In the genomic region with DNA sequence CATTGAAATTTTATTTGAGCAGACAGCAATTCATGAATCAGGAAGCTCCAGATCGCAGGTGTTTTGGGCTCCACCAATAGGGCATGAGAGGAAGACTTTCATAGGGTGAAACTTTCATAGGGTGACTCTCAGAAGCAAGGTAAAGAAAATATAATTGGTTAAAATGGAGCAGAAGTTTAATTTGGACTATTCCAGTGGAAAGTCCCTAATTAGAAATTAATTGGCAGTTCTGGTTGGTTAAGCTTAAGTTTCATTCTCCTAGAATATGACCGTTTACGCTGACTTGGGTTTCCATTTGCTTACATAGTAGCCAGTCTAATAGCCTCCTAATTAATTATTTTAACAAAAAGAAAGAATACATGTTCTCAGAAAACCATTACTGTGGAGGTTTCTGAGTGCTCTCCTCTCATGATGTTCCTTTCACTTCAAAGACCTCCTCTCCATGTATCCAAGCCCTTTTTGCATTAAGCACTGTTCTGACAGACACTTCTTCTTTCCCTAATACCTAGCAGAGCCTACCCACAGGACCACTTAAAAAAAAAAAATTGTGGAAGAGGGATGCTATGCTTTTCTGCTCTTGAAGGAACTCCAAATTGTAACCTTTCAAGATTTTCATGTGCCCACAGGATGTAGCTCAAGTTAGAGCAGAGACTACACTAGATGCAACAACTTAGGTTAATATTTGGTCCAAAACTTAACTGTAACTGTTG, we compare ENCODE assay signal across 1 cellular context.
TF ChIP-seq lines count a peak whose summit lies in the region.

No MANE protein-coding gene starts in this region.

TF ChIP-seq in GM12878, 131 proteins besides CTCF, POLR2A, EP300 and RAD21 (continued from another document and continues in another):
- TF ChIP-seq SUZ12 (IDR thresholded peaks at IDR 0.05; ENCODE audit: unreplicated experiment) (no peak), SMAD1 (IDR thresholded peaks at IDR 0.05; ENCODE audit: low read depth, partially characterized antibody) (no peak), IKZF1 (conservative IDR thresholded peaks at IDR 0.05) (peak; percentile 67), ZSCAN29 (IDR thresholded peaks at IDR 0.05) (no peak), SUPT20H (IDR thresholded peaks at IDR 0.05; ENCODE audit: borderline replicate concordance, control insufficient read depth, low read depth, low read length) (no peak), MEF2B (IDR thresholded peaks at IDR 0.05; ENCODE audit: partially characterized antibody, poor library complexity, severe bottlenecking) (peak; percentile 50), POLR2AphosphoS5 (IDR thresholded peaks at IDR 0.05; ENCODE audit: low read length) (no peak), NFXL1 (IDR thresholded peaks at IDR 0.05; ENCODE audit: borderline replicate concordance) (no peak), ESRRA (IDR thresholded peaks at IDR 0.05; ENCODE audit: low read length) (no peak), MXI1 (IDR thresholded peaks at IDR 0.05; ENCODE audit: low read depth, low read length) (no peak), SREBF2 (IDR thresholded peaks at IDR 0.05; ENCODE audit: low read length) (no peak), SMARCA5 (IDR thresholded peaks at IDR 0.05) (peak; percentile 60; the same call in 1 of the 2 replicates), YY1 (IDR thresholded peaks at IDR 0.05; ENCODE audit: low read depth, low read length) (no peak), ZNF217 (IDR thresholded peaks at IDR 0.05) (0 out of 2 replicates have a peak, but pooled peaks have one; percentile 76), RUNX3 (IDR thresholded peaks at IDR 0.05; ENCODE audit: low read length) (no peak), IKZF2 (IDR thresholded peaks at IDR 0.05) (peak; percentile 60 to 71), MTA3 (IDR thresholded peaks at IDR 0.05; ENCODE audit: borderline replicate concordance, low read length) (no peak), JUNB (IDR thresholded peaks at IDR 0.05) (no peak), CBFB (IDR thresholded peaks at IDR 0.05; ENCODE audit: low read depth) (no peak), SIX5 (IDR thresholded peaks at IDR 0.05; ENCODE audit: low read depth, low read length, severe bottlenecking) (no peak), STAT1 (conservative IDR thresholded peaks at IDR 0.05) (no peak), ZNF24 (IDR thresholded peaks at IDR 0.05) (no peak), CREM (IDR thresholded peaks at IDR 0.05; ENCODE audit: low read depth) (no peak), NR2C1 (IDR thresholded peaks at IDR 0.05) (no peak), RAD51 (IDR thresholded peaks at IDR 0.05) (0 out of 2 replicates have a peak, but pooled peaks have one; percentile 20), BACH1 (IDR thresholded peaks at IDR 0.05; ENCODE audit: borderline replicate concordance) (no peak; the same call in 1 of the 2 replicates), ZZZ3 (IDR thresholded peaks at IDR 0.05; ENCODE audit: control insufficient read depth, insufficient read length, low read depth) (no peak), MTA2 (IDR thresholded peaks at IDR 0.05; ENCODE audit: low read depth) (peak; percentile 100), POLR2AphosphoS2 (IDR thresholded peaks at IDR 0.05; ENCODE audit: low read depth, low read length) (no peak), GATAD2B (conservative IDR thresholded peaks at IDR 0.05; ENCODE audit: low read depth) (peak; percentile 54; the same call in 1 of the 2 replicates), NFIC (IDR thresholded peaks at IDR 0.05; ENCODE audit: low read depth, low read length) (no peak), KAT2A (conservative IDR thresholded peaks at IDR 0.05; ENCODE audit: control insufficient read depth, low read depth, low read length) (no peak), KLF5 (IDR thresholded peaks at IDR 0.05; ENCODE audit: partially characterized antibody) (no peak)
- TF ChIP-seq, protein P1, sequence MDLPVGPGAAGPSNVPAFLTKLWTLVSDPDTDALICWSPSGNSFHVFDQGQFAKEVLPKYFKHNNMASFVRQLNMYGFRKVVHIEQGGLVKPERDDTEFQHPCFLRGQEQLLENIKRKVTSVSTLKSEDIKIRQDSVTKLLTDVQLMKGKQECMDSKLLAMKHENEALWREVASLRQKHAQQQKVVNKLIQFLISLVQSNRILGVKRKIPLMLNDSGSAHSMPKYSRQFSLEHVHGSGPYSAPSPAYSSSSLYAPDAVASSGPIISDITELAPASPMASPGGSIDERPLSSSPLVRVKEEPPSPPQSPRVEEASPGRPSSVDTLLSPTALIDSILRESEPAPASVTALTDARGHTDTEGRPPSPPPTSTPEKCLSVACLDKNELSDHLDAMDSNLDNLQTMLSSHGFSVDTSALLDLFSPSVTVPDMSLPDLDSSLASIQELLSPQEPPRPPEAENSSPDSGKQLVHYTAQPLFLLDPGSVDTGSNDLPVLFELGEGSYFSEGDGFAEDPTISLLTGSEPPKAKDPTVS (IDR thresholded peaks at IDR 0.05; ENCODE audit: low read depth, low read length) = no peak
- TF ChIP-seq, protein P2, sequence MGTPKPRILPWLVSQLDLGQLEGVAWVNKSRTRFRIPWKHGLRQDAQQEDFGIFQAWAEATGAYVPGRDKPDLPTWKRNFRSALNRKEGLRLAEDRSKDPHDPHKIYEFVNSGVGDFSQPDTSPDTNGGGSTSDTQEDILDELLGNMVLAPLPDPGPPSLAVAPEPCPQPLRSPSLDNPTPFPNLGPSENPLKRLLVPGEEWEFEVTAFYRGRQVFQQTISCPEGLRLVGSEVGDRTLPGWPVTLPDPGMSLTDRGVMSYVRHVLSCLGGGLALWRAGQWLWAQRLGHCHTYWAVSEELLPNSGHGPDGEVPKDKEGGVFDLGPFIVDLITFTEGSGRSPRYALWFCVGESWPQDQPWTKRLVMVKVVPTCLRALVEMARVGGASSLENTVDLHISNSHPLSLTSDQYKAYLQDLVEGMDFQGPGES (IDR thresholded peaks at IDR 0.05) = no peak
- TF ChIP-seq, protein P3, sequence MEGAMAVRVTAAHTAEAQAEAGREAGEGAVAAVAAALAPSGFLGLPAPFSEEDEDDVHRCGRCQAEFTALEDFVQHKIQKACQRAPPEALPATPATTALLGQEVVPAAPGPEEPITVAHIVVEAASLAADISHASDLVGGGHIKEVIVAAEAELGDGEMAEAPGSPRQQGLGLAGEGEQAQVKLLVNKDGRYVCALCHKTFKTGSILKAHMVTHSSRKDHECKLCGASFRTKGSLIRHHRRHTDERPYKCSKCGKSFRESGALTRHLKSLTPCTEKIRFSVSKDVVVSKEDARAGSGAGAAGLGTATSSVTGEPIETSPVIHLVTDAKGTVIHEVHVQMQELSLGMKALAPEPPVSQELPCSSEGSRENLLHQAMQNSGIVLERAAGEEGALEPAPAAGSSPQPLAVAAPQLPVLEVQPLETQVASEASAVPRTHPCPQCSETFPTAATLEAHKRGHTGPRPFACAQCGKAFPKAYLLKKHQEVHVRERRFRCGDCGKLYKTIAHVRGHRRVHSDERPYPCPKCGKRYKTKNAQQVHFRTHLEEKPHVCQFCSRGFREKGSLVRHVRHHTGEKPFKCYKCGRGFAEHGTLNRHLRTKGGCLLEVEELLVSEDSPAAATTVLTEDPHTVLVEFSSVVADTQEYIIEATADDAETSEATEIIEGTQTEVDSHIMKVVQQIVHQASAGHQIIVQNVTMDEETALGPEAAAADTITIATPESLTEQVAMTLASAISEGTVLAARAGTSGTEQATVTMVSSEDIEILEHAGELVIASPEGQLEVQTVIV (IDR thresholded peaks at IDR 0.05; ENCODE audit: borderline replicate concordance, partially characterized antibody) = peak; percentile 45
- TF ChIP-seq, protein P4, sequence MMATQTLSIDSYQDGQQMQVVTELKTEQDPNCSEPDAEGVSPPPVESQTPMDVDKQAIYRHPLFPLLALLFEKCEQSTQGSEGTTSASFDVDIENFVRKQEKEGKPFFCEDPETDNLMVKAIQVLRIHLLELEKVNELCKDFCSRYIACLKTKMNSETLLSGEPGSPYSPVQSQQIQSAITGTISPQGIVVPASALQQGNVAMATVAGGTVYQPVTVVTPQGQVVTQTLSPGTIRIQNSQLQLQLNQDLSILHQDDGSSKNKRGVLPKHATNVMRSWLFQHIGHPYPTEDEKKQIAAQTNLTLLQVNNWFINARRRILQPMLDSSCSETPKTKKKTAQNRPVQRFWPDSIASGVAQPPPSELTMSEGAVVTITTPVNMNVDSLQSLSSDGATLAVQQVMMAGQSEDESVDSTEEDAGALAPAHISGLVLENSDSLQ (IDR thresholded peaks at IDR 0.05) = no peak
- TF ChIP-seq, protein P5, sequence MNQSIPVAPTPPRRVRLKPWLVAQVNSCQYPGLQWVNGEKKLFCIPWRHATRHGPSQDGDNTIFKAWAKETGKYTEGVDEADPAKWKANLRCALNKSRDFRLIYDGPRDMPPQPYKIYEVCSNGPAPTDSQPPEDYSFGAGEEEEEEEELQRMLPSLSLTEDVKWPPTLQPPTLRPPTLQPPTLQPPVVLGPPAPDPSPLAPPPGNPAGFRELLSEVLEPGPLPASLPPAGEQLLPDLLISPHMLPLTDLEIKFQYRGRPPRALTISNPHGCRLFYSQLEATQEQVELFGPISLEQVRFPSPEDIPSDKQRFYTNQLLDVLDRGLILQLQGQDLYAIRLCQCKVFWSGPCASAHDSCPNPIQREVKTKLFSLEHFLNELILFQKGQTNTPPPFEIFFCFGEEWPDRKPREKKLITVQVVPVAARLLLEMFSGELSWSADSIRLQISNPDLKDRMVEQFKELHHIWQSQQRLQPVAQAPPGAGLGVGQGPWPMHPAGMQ (IDR thresholded peaks at IDR 0.05; ENCODE audit: borderline replicate concordance) = no peak
- TF ChIP-seq, protein P6, sequence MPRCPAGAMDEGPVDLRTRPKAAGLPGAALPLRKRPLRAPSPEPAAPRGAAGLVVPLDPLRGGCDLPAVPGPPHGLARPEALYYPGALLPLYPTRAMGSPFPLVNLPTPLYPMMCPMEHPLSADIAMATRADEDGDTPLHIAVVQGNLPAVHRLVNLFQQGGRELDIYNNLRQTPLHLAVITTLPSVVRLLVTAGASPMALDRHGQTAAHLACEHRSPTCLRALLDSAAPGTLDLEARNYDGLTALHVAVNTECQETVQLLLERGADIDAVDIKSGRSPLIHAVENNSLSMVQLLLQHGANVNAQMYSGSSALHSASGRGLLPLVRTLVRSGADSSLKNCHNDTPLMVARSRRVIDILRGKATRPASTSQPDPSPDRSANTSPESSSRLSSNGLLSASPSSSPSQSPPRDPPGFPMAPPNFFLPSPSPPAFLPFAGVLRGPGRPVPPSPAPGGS (IDR thresholded peaks at IDR 0.05; ENCODE audit: borderline replicate concordance, insufficient read depth, low read depth, low read length, poor library complexity, severe bottlenecking) = no peak
- TF ChIP-seq, protein P7, sequence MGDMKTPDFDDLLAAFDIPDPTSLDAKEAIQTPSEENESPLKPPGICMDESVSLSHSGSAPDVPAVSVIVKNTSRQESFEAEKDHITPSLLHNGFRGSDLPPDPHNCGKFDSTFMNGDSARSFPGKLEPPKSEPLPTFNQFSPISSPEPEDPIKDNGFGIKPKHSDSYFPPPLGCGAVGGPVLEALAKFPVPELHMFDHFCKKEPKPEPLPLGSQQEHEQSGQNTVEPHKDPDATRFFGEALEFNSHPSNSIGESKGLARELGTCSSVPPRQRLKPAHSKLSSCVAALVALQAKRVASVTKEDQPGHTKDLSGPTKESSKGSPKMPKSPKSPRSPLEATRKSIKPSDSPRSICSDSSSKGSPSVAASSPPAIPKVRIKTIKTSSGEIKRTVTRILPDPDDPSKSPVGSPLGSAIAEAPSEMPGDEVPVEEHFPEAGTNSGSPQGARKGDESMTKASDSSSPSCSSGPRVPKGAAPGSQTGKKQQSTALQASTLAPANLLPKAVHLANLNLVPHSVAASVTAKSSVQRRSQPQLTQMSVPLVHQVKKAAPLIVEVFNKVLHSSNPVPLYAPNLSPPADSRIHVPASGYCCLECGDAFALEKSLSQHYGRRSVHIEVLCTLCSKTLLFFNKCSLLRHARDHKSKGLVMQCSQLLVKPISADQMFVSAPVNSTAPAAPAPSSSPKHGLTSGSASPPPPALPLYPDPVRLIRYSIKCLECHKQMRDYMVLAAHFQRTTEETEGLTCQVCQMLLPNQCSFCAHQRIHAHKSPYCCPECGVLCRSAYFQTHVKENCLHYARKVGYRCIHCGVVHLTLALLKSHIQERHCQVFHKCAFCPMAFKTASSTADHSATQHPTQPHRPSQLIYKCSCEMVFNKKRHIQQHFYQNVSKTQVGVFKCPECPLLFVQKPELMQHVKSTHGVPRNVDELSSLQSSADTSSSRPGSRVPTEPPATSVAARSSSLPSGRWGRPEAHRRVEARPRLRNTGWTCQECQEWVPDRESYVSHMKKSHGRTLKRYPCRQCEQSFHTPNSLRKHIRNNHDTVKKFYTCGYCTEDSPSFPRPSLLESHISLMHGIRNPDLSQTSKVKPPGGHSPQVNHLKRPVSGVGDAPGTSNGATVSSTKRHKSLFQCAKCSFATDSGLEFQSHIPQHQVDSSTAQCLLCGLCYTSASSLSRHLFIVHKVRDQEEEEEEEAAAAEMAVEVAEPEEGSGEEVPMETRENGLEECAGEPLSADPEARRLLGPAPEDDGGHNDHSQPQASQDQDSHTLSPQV (IDR thresholded peaks at IDR 0.05) = peak; percentile 76; the same call in 1 of the 2 replicates
- TF ChIP-seq, protein P8, sequence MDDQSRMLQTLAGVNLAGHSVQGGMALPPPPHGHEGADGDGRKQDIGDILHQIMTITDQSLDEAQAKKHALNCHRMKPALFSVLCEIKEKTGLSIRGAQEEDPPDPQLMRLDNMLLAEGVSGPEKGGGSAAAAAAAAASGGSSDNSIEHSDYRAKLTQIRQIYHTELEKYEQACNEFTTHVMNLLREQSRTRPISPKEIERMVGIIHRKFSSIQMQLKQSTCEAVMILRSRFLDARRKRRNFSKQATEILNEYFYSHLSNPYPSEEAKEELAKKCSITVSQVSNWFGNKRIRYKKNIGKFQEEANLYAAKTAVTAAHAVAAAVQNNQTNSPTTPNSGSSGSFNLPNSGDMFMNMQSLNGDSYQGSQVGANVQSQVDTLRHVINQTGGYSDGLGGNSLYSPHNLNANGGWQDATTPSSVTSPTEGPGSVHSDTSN (IDR thresholded peaks at IDR 0.05; ENCODE audit: insufficient replicate concordance, low read depth, low read length) = no peak
- TF ChIP-seq, protein P9, sequence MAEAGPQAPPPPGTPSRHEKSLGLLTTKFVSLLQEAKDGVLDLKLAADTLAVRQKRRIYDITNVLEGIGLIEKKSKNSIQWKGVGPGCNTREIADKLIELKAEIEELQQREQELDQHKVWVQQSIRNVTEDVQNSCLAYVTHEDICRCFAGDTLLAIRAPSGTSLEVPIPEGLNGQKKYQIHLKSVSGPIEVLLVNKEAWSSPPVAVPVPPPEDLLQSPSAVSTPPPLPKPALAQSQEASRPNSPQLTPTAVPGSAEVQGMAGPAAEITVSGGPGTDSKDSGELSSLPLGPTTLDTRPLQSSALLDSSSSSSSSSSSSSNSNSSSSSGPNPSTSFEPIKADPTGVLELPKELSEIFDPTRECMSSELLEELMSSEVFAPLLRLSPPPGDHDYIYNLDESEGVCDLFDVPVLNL (IDR thresholded peaks at IDR 0.05; ENCODE audit: low read depth, low read length) = no peak
